Comparison of ENCODE assay signal across 16 cellular contexts in the genomic region with DNA sequence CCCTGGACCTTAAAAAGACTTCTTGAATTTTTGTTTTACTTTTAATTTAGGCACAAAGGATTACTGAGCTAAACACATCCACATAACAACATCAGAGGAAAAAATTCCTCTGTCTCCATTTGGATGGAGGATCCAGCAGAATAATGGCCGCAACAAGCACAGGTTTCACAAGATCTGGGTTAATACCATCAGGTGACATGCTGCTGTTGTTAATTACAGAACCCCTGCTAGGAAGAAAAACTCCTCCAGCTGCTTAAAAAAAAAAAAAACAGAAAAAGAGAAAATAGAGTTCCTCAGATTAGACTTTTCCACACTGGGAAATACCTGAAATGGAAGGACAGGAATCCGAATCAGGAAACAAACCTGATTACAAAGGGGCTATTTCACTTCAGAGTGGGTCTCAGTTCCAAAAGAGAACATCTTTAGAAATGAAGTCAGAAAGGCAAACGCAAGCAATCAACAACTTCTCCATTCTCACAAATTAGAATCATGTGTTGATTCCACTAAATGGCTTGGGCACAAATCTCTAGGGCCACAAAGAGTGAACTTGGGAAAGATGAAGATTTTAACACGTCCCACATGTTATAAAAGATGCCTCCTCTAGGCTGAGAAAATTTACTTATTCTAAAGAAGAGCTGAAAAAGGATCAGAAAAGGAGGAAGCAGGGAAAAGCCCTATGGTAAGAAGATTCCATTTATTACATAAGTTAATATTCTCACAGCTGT. TPM values are rescaled to one million over a fixed set of nuclear protein-coding genes. Genes with fewer than 3 reads are reported as not detected.
A peak's percentile ranks its signal among the peaks of the same experiment; 100 is the strongest.
DNase-seq lines count a peak whose midpoint lies in the region; ATAC-seq and TF ChIP-seq lines count a peak whose summit lies in the region.
"Had no signal": no experiment of that assay in that cellular context is flagged by ENCODE, and none has a peak within 500 bp of the region (broad histone marks: within the 10 kb centered on the region; RNA-seq: fewer than 3 reads in every experiment).

No MANE protein-coding gene starts in this region.

- H3K9me3 Mint-ChIP-seq in dendritic cell treated with granulocyte-macrophage colony-stimulating factor and Interleukin-4, amounts not matched to agents 40 ng/mL and 50 ng/mL, for 4 days, result no peaks in the 10 kb centered on the region
- H3K9me3 Mint-ChIP-seq: activated CD4-positive, alpha-beta memory T cell treated with anti-CD3 and anti-CD28 coated beads for 36 hours; CD4-positive, CD25-positive, alpha-beta regulatory T cell had no signal

- H3K27ac ChIP-seq in mesenchymal stem cell (ENCODE audit: low read length, poor library complexity, severe bottlenecking), result no peak overlapping the region
- H3K27ac ChIP-seq in thoracic aorta, result peak overlapping the region; percentile 98 to 100
- H3K27ac ChIP-seq: KMS-11, pancreas had no signal

- peaks cover 54% of the 10 kb centered on the region for H3K4me1 Mint-ChIP-seq in dendritic cell treated with granulocyte-macrophage colony-stimulating factor and Interleukin-4, amounts not matched to agents 40 ng/mL and 50 ng/mL, for 4 days (ENCODE audit: low read depth)

- no peak overlapping the region for H2AFZ ChIP-seq in mesenchymal stem cell (ENCODE audit: low read depth, low read length)

- 92% methylated on average over 3 of the region's 4 CpGs for WGBS in mesenchymal stem cell

- H2AK5ac ChIP-seq in mesenchymal stem cell (ENCODE audit: low read length, severe bottlenecking), result no peak overlapping the region

- H3K27me3 ChIP-seq in mesenchymal stem cell (ENCODE audit: control insufficient read depth in 1 of 2, insufficient read depth in 1 of 2, low read length in 2 of 2), result no peaks in the 10 kb centered on the region
- H3K27me3 ChIP-seq in thoracic aorta (replicated peaks; ENCODE audit: insufficient read depth), result no peaks in the 10 kb centered on the region
- H3K27me3 ChIP-seq: pancreas had no signal

- DNase-seq in NCI-H2171 treated with DMSO at 0.1 percent for 48 hours (lab: John Stamatoyannopoulos, UW) (peak; percentile 45), mesenchymal stem cell (no peak), thoracic aorta (ENCODE audit: low spot score) (no peak), amniotic stem cell (lab: John Stamatoyannopoulos, UW) (no peak), GM19238 (ENCODE audit: insufficient read length, low spot score) (no peak)
- DNase-seq: activated CD4-positive, alpha-beta memory T cell treated with anti-CD3 and anti-CD28 coated beads for 36 hours; activated naive CD4-positive, alpha-beta T cell; CD4-positive, CD25-positive, alpha-beta regulatory T cell; dermis blood vessel endothelial cell; foreskin fibroblast; pancreas; stimulated activated naive CD4-positive, alpha-beta T cell had no signal

- peak overlapping the region; percentile 77 for H3K27ac Mint-ChIP-seq in dendritic cell treated with granulocyte-macrophage colony-stimulating factor and Interleukin-4, amounts not matched to agents 40 ng/mL and 50 ng/mL, for 4 days
- H3K27ac Mint-ChIP-seq: activated CD4-positive, alpha-beta memory T cell treated with anti-CD3 and anti-CD28 coated beads for 36 hours had no signal

- no peak for TF ChIP-seq CTCF in thoracic aorta (IDR thresholded peaks at IDR 0.05)

- H3K9ac ChIP-seq in mesenchymal stem cell (ENCODE audit: low read length), result peak overlapping the region; percentile 17
- H3K9ac ChIP-seq: KMS-11 had no signal

- no peaks in the 10 kb centered on the region for H3K27me3 Mint-ChIP-seq in dendritic cell treated with granulocyte-macrophage colony-stimulating factor and Interleukin-4, amounts not matched to agents 40 ng/mL and 50 ng/mL, for 4 days
- H3K27me3 Mint-ChIP-seq: activated CD4-positive, alpha-beta memory T cell treated with anti-CD3 and anti-CD28 coated beads for 36 hours; CD4-positive, CD25-positive, alpha-beta regulatory T cell had no signal

- peaks cover 0 to 4% of the 10 kb centered on the region in 2 experiments for H3K36me3 ChIP-seq in mesenchymal stem cell (ENCODE audit: control insufficient read depth in 1 of 2, insufficient read depth in 2 of 2, low read depth in 1 of 2, low read length in 2 of 2)
- no peaks in the 10 kb centered on the region for H3K36me3 ChIP-seq in thoracic aorta
- H3K36me3 ChIP-seq: pancreas had no signal

- H2BK120ac ChIP-seq in mesenchymal stem cell (ENCODE audit: low read depth, low read length), result no peak overlapping the region

- H3K36me3 Mint-ChIP-seq in dendritic cell treated with granulocyte-macrophage colony-stimulating factor and Interleukin-4, amounts not matched to agents 40 ng/mL and 50 ng/mL, for 4 days (ENCODE audit: low read depth), result peaks cover 19% of the 10 kb centered on the region

- H2BK12ac ChIP-seq in mesenchymal stem cell (ENCODE audit: low read length in 2 of 2), result no peak overlapping the region

- no peak overlapping the region for H2BK5ac ChIP-seq in mesenchymal stem cell (ENCODE audit: low read depth, low read length, poor library complexity, severe bottlenecking)

- peaks cover 4% of the 10 kb centered on the region for H3K4me1 ChIP-seq in mesenchymal stem cell (ENCODE audit: control insufficient read depth, insufficient read depth, low read depth, low read length)
- H3K4me1 ChIP-seq in thoracic aorta (ENCODE audit: control insufficient read depth in 1 of 2, low read depth in 2 of 2), result peaks cover 85 to 100% of the 10 kb centered on the region in 2 donors

- H3K18ac ChIP-seq in mesenchymal stem cell (ENCODE audit: low read depth in 1 of 2, low read length in 2 of 2), result no peak overlapping the region

- no peak overlapping the region for H3K14ac ChIP-seq in mesenchymal stem cell (ENCODE audit: low read length in 2 of 2)

- peak overlapping the region in 1 of 2 experiments; percentile 32 for H3K4me3 ChIP-seq in mesenchymal stem cell (ENCODE audit: insufficient read depth in 1 of 2, low read depth in 1 of 2, low read length in 2 of 2)
- no peak overlapping the region for H3K4me3 ChIP-seq in thoracic aorta
- H3K4me3 ChIP-seq: pancreas had no signal

- ATAC-seq in thoracic aorta (ENCODE audit: insufficient number of reproducible peaks, low FRiP score, low read depth) (no peak), HG02642 (IDR thresholded peaks at IDR 0.05; ENCODE audit: poor library complexity, unreplicated experiment) (no peak)

- H3K4ac ChIP-seq in mesenchymal stem cell (ENCODE audit: low read depth in 1 of 2, low read length in 2 of 2), result no peak overlapping the region

- H3K4me2 ChIP-seq in mesenchymal stem cell (ENCODE audit: low read length, poor library complexity, severe bottlenecking), result no peak overlapping the region
- H3K4me2 ChIP-seq: KMS-11 had no signal

- H3K4me3 Mint-ChIP-seq in dendritic cell treated with granulocyte-macrophage colony-stimulating factor and Interleukin-4, amounts not matched to agents 40 ng/mL and 50 ng/mL, for 4 days, result peak overlapping the region; percentile 13
- H3K4me3 Mint-ChIP-seq: activated CD4-positive, alpha-beta memory T cell treated with anti-CD3 and anti-CD28 coated beads for 36 hours; CD4-positive, CD25-positive, alpha-beta regulatory T cell had no signal

- no peak overlapping the region for H3K23ac ChIP-seq in mesenchymal stem cell (ENCODE audit: low read length in 2 of 2)

- peaks cover 15% of the 10 kb centered on the region for H3K79me1 ChIP-seq in mesenchymal stem cell (replicated peaks; ENCODE audit: low read length, poor library complexity, severe bottlenecking)

- intact Hi-C loops in dendritic cell treated with granulocyte-macrophage colony-stimulating factor and Interleukin-4, amounts not matched to agents 40 ng/mL and 50 ng/mL, for 4 days (cut with micrococcal nuclease), result loop anchor here (10.0 kb wide), 2 partner anchors 59 to 61 kb away; a partner anchor contains a TSS

- no peak overlapping the region for H2BK15ac ChIP-seq in mesenchymal stem cell (ENCODE audit: low read depth, poor library complexity, severe bottlenecking)

- no peak overlapping the region for H4K91ac ChIP-seq in mesenchymal stem cell (ENCODE audit: low read length)

- H4K8ac ChIP-seq in mesenchymal stem cell (ENCODE audit: low read length), result no peak overlapping the region

- H3K9me3 ChIP-seq in mesenchymal stem cell (ENCODE audit: control insufficient read depth, low read length) (no peaks in the 10 kb centered on the region), thoracic aorta (no peaks in the 10 kb centered on the region)
- H3K9me3 ChIP-seq: pancreas had no signal

RNA-seq across cellular contexts. Expression of a gene that starts 44.0 kb away (rescaled TPM):
- polyA plus RNA-seq in mesenchymal stem cell (2013, experiment 1 of 2), result 33.1 TPM
- polyA plus RNA-seq in mesenchymal stem cell (2013, experiment 2 of 2), result 34.1 TPM
- 100 to 1,000 TPM in 1 of 2 donors, 10 to 100 TPM in 1; 97.7 to 123 TPM for total RNA-seq in thoracic aorta

RNA-seq across cellular contexts. Expression of a gene that starts 58.3 kb away (rescaled TPM):
- 0.01 TPM for polyA plus RNA-seq in mesenchymal stem cell (2013, experiment 1 of 2)
- 0.12 TPM for polyA plus RNA-seq in mesenchymal stem cell (2013, experiment 2 of 2)
- total RNA-seq in thoracic aorta, result 100 to 1,000 TPM in 1 of 2 donors, 10 to 100 TPM in 1; 61.7 to 131 TPM
- total RNA-seq: CD4-positive, CD25-positive, alpha-beta regulatory T cell; T-helper 2 cell treated with Interferon-gamma antibody and Interleukin-4, amounts not matched to agents 100 ng/mL and 5 ng/mL, for 36 hours had no signal
- polyA plus RNA-seq: CD4-positive, CD25-positive, alpha-beta regulatory T cell had no signal
